In the genomic region with DNA sequence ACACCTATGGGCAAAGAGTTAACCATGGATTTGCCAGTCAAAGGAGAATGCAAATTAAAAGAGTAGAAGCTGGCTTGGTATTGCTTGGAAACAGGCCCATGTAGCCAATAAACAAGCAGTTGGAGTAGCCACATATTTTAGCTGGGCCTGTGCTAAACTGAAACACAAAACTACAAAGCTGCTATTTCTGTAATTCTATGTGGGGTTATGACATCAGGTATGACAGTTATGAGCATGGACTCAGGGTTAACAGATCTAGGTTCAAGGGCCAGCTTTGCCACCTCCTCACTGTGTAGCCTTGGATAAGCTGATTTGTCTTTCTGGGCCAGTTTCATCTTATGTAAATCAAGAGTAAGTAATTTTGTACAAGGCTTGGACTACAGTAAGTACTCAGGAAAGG, we compare ENCODE assay signal across 20 cellular contexts.
DNase-seq lines count a peak whose midpoint lies in the region; ATAC-seq and TF ChIP-seq lines count a peak whose summit lies in the region.
"Had no signal": no experiment of that assay in that cellular context is flagged by ENCODE, and none has a peak within 500 bp of the region (broad histone marks: within the 10 kb centered on the region; RNA-seq: fewer than 3 reads in every experiment).

No MANE protein-coding gene starts in this region.

- no peak overlapping the region for H3K9ac ChIP-seq in MM.1S (ENCODE audit: low read length)

- H3K9me2 ChIP-seq in MM.1S (replicated peaks; ENCODE audit: insufficient read depth, low read length), result no peaks in the 10 kb centered on the region

- 0 out of 2 replicates have a peak overlapping the region, but pooled peaks have one; percentile 7 for H3K4me2 ChIP-seq in MM.1S (ENCODE audit: low read depth, low read length)

- in situ Hi-C loops in GM13977 (cut with MboI; ENCODE audit: low pct_unique_long_range_greater_than_20kb, low sequenced_read_pairs, unreplicated experiment), result no loop called here

- H3K27ac ChIP-seq in MM.1S (ENCODE audit: low read length) (peak overlapping the region; percentile 33; the same call in 1 of the 2 replicates), right atrium auricular region (no peak overlapping the region)
- H3K27ac ChIP-seq: coronary artery, Peyer's patch, prostate gland had no signal

- H3K36me3 ChIP-seq in MM.1S (replicated peaks; ENCODE audit: insufficient read depth, low read length) (no peaks in the 10 kb centered on the region), right atrium auricular region (no peaks in the 10 kb centered on the region)
- H3K36me3 ChIP-seq: Peyer's patch, prostate gland had no signal

- H3F3A ChIP-seq in MM.1S (ENCODE audit: insufficient read depth, low read length), result peaks cover 17% of the 10 kb centered on the region

- no peaks in the 10 kb centered on the region for H4K20me1 ChIP-seq in MM.1S (ENCODE audit: insufficient read depth, low read length)

- TF ChIP-seq CTCF in GM13977 (IDR thresholded peaks at IDR 0.05; ENCODE audit: extremely low read depth, insufficient read depth, missing control alignments), result no peak
- no peak for TF ChIP-seq CTCF in MM.1S (IDR thresholded peaks at IDR 0.05; ENCODE audit: low read length)
- TF ChIP-seq CTCF in right atrium auricular region (IDR thresholded peaks at IDR 0.05), result no peak

- H3K4me3 ChIP-seq in MM.1S (ENCODE audit: low read length), result no peak overlapping the region
- H3K4me3 ChIP-seq in right atrium auricular region, result no peak overlapping the region
- H3K4me3 ChIP-seq: coronary artery, Peyer's patch, prostate gland had no signal

- H3K79me2 ChIP-seq in MM.1S (ENCODE audit: low read length), result 0 out of 2 replicates have a peak, but pooled peaks cover 4% of the 10 kb centered on the region

- intact Hi-C loops in left cardiac atrium (cut with DNase I), result loop anchor here in 1 of 2 donors (10.0 kb wide), 4 partner anchors 47 to 263 kb away; a partner anchor contains a TSS

- ATAC-seq in GM19468 (IDR thresholded peaks at IDR 0.05; ENCODE audit: extremely low read depth, unreplicated experiment) (peak; percentile 35), HG02870 (IDR thresholded peaks at IDR 0.05; ENCODE audit: unreplicated experiment) (peak; percentile 39), left cardiac atrium (no peak)
- ATAC-seq: activated naive CD4-positive, alpha-beta T cell treated with anti-CD3 and anti-CD28 coated beads, Interleukin-2, amount 50 U/mL, for 72 hours; naive thymus-derived CD8-positive, alpha-beta T cell had no signal

- H3K27me3 ChIP-seq in MM.1S (replicated peaks; ENCODE audit: insufficient read depth, low read length) (no peaks in the 10 kb centered on the region), right atrium auricular region (no peaks in the 10 kb centered on the region)
- H3K27me3 ChIP-seq: Peyer's patch had no signal

- DNase-seq in GM13977 (ENCODE audit: low spot score), result peak; percentile 15
- peak; percentile 47 for DNase-seq in MM.1S
- no peak for DNase-seq in cerebellum (ENCODE audit: low spot score)
- DNase-seq in left cardiac atrium, result no peak
- DNase-seq in right atrium auricular region (ENCODE audit: low spot score), result no peak
- DNase-seq in mucosa of gallbladder (ENCODE audit: low spot score), result no peak
- DNase-seq: activated CD4-positive, alpha-beta memory T cell treated with anti-CD3 and anti-CD28 coated beads, Interleukin-2, amount 10 ng/mL, durations not matched to agents 7 days and 5 days; activated T-cell treated with anti-CD3 and anti-CD28 coated beads, Interleukin-2, amount 50 U/mL, for 1 hour; C1 segment of cervical spinal cord; naive thymus-derived CD8-positive, alpha-beta T cell; NCI-H1694; NCI-H226; Peyer's patch; small intestine; T-helper 2 cell had no signal

- peaks cover 41% of the 10 kb centered on the region for H3K4me1 ChIP-seq in MM.1S (ENCODE audit: low read length)
- H3K4me1 ChIP-seq in right atrium auricular region, result peaks cover 0 to 16% of the 10 kb centered on the region in 2 donors
- H3K4me1 ChIP-seq: Peyer's patch, prostate gland had no signal

- H2AFZ ChIP-seq in MM.1S (ENCODE audit: low read length), result no peak overlapping the region

- H3K9me3 ChIP-seq in MM.1S (replicated peaks; ENCODE audit: insufficient read depth, low read length), result no peaks in the 10 kb centered on the region
- H3K9me3 ChIP-seq in right atrium auricular region, result no peaks in the 10 kb centered on the region
- H3K9me3 ChIP-seq: Peyer's patch, prostate gland had no signal

Comparison
In these comparisons a context has a peak if more than half of its experiments do, and no peak if none do; other contexts are left out.
1. DNase-seq: peak in GM13977 (single experiment) and MM.1S (single experiment); none in cerebellum (single experiment), left cardiac atrium (single experiment), right atrium auricular region (single experiment) and mucosa of gallbladder (single experiment).
2. ATAC-seq: peak in GM19468 (single experiment) and HG02870 (single experiment); none in left cardiac atrium (0 of 2).